In the genomic region with DNA sequence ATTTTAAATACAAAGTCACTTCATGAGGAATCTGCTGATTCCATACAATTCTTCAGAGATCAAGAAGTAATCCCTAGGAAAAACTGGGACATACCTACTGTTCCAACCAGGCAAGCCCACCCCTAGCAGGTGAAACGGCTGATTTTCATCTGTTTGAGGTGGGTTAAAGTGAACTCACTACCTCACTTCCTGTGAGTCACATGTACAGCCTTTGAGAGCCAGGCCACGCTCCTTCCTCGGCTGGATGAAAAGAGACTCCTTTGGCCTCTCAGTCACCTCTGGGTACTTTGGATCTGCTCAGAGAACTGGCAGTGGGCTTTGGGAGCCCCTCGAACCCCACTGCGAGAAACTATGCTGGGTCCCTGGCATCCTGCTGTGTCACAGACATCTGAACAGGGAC, we compare ENCODE assay signal across 23 cellular contexts.
DNase-seq lines count a peak whose midpoint lies in the region; ATAC-seq and TF ChIP-seq lines count a peak whose summit lies in the region.
"Had no signal": no experiment of that assay in that cellular context is flagged by ENCODE, and none has a peak within 500 bp of the region (broad histone marks: within the 10 kb centered on the region; RNA-seq: fewer than 3 reads in every experiment).

No MANE protein-coding gene starts in this region.

- H3K9ac ChIP-seq in OCI-LY1 (ENCODE audit: low read length) = 0 out of 2 replicates have a peak overlapping the region, but pooled peaks have one; percentile 21

- H3K4me1 Mint-ChIP-seq in activated T-cell treated with anti-CD3 and anti-CD28 coated beads, Interleukin-2, amount 50 U/mL, for 72 hours (ENCODE audit: low read depth) = peaks cover 10% of the 10 kb centered on the region
- H3K4me1 Mint-ChIP-seq in dendritic cell treated with granulocyte-macrophage colony-stimulating factor and Interleukin-4, amounts not matched to agents 40 ng/mL and 50 ng/mL, for 4 days (ENCODE audit: low read depth) = peaks cover 24% of the 10 kb centered on the region
- H3K4me1 Mint-ChIP-seq: T-helper 17 cell had no signal

- H3F3A ChIP-seq in OCI-LY1 (ENCODE audit: insufficient read depth, low read length) = no peaks in the 10 kb centered on the region

- ATAC-seq in activated T-cell treated with anti-CD3 and anti-CD28 coated beads, Interleukin-2, amount 50 U/mL, for 72 hours (replicated peaks in 1 of 2) = peak; percentile 63
- no peak for ATAC-seq in GM18861 (IDR thresholded peaks at IDR 0.05; ENCODE audit: unreplicated experiment)
- ATAC-seq: esophagus mucosa, SK-N-SH treated with all-trans-retinoic acid at 6 μM for 48 hours, T-helper 17 cell had no signal

- H3K9me2 ChIP-seq in OCI-LY1 (ENCODE audit: low read depth, low read length) = no peaks in the 10 kb centered on the region

- H3K36me3 ChIP-seq in OCI-LY1 (ENCODE audit: insufficient read depth, low read length) (peaks cover 15% of the 10 kb centered on the region; the same call in 1 of the 2 replicates), spleen (peaks cover 0 to 76% (median 10%) of the 10 kb centered on the region in 6 donors)
- H3K36me3 ChIP-seq: colonic mucosa had no signal

- H2AFZ ChIP-seq in OCI-LY1 (ENCODE audit: low read length) = no peak overlapping the region
- H2AFZ ChIP-seq: hepatocyte had no signal

- H4K20me1 ChIP-seq in OCI-LY1 (ENCODE audit: insufficient read depth, low read length) = no peaks in the 10 kb centered on the region

- no peak for TF ChIP-seq POLR2A in spleen (IDR thresholded peaks at IDR 0.05)

- intact Hi-C loops in dendritic cell treated with granulocyte-macrophage colony-stimulating factor and Interleukin-4, amounts not matched to agents 40 ng/mL and 50 ng/mL, for 4 days (cut with micrococcal nuclease) = loop anchor here (1.0 to 5.0 kb wide), 2 partner anchors 33 to 364 kb away; no protein-coding TSS in a partner anchor
- intact Hi-C loops in spleen (cut with DNase I; ENCODE audit: low total_unique reads) = no loop called here

- H3K4me1 ChIP-seq in OCI-LY1 (ENCODE audit: insufficient read depth, low read length, severe bottlenecking) = peaks cover 13% of the 10 kb centered on the region
- peaks cover 0 to 42% (median 13%) of the 10 kb centered on the region in 6 donors for H3K4me1 ChIP-seq in spleen
- H3K4me1 ChIP-seq: colonic mucosa, testis had no signal

- H3K9me3 ChIP-seq in OCI-LY1 (ENCODE audit: low read length) (no peaks in the 10 kb centered on the region), spleen (no peaks in the 10 kb centered on the region)
- H3K9me3 ChIP-seq: colonic mucosa, left lung, testis had no signal

- H3K27ac Mint-ChIP-seq in activated T-cell treated with anti-CD3 and anti-CD28 coated beads, Interleukin-2, amount 50 U/mL, for 72 hours = peak overlapping the region; percentile 78
- peak overlapping the region; percentile 33 for H3K27ac Mint-ChIP-seq in dendritic cell treated with granulocyte-macrophage colony-stimulating factor and Interleukin-4, amounts not matched to agents 40 ng/mL and 50 ng/mL, for 4 days
- H3K27ac Mint-ChIP-seq: activated naive CD8-positive, alpha-beta T cell; endodermal cell; T-helper 17 cell had no signal

- WGBS in spleen, 5 donors = 44 to 64% (median 50%) methylated on average over 5 of the region's 5 CpGs

- no peaks in the 10 kb centered on the region for H3K27me3 Mint-ChIP-seq in activated T-cell treated with anti-CD3 and anti-CD28 coated beads, Interleukin-2, amount 50 U/mL, for 72 hours (ENCODE audit: low read depth)
- peaks cover 37% of the 10 kb centered on the region for H3K27me3 Mint-ChIP-seq in dendritic cell treated with granulocyte-macrophage colony-stimulating factor and Interleukin-4, amounts not matched to agents 40 ng/mL and 50 ng/mL, for 4 days

- H3K36me3 Mint-ChIP-seq in activated T-cell treated with anti-CD3 and anti-CD28 coated beads, Interleukin-2, amount 50 U/mL, for 72 hours (ENCODE audit: insufficient read depth in 2 of 2) = no peaks in the 10 kb centered on the region
- H3K36me3 Mint-ChIP-seq in dendritic cell treated with granulocyte-macrophage colony-stimulating factor and Interleukin-4, amounts not matched to agents 40 ng/mL and 50 ng/mL, for 4 days (ENCODE audit: low read depth) = peaks cover 25% of the 10 kb centered on the region
- H3K36me3 Mint-ChIP-seq: activated naive CD8-positive, alpha-beta T cell had no signal

- no peak overlapping the region for H3K4me2 ChIP-seq in OCI-LY1 (ENCODE audit: low read length)
- H3K4me2 ChIP-seq: hepatocyte had no signal

- no peaks in the 10 kb centered on the region for H3K79me2 ChIP-seq in OCI-LY1 (ENCODE audit: insufficient read depth, low read length)
- H3K79me2 ChIP-seq: hepatocyte had no signal

- H3K9me3 Mint-ChIP-seq in activated T-cell treated with anti-CD3 and anti-CD28 coated beads, Interleukin-2, amount 50 U/mL, for 72 hours = no peaks in the 10 kb centered on the region
- no peaks in the 10 kb centered on the region for H3K9me3 Mint-ChIP-seq in dendritic cell treated with granulocyte-macrophage colony-stimulating factor and Interleukin-4, amounts not matched to agents 40 ng/mL and 50 ng/mL, for 4 days
- H3K9me3 Mint-ChIP-seq: endodermal cell had no signal

- no peak overlapping the region for H3K4me3 Mint-ChIP-seq in activated T-cell treated with anti-CD3 and anti-CD28 coated beads, Interleukin-2, amount 50 U/mL, for 72 hours
- H3K4me3 Mint-ChIP-seq in dendritic cell treated with granulocyte-macrophage colony-stimulating factor and Interleukin-4, amounts not matched to agents 40 ng/mL and 50 ng/mL, for 4 days = no peak overlapping the region
- H3K4me3 Mint-ChIP-seq: activated naive CD8-positive, alpha-beta T cell; endodermal cell; T-helper 17 cell had no signal

- TF ChIP-seq CTCF in OCI-LY1 (IDR thresholded peaks at IDR 0.05; ENCODE audit: low read length) = no peak
- TF ChIP-seq CTCF in spleen (IDR thresholded peaks at IDR 0.05 in 8 of 11, conservative IDR thresholded peaks at IDR 0.05 in 3 of 11) = no peak

- H3K27me3 ChIP-seq in OCI-LY1 (ENCODE audit: insufficient read depth, low read length) = no peaks in the 10 kb centered on the region
- H3K27me3 ChIP-seq in spleen (replicated peaks in 1 of 7) = no peaks in the 10 kb centered on the region
- H3K27me3 ChIP-seq: colonic mucosa, hepatocyte, left lung, testis had no signal

- H3K4me3 ChIP-seq in OCI-LY1 (ENCODE audit: low read depth, low read length, poor library complexity, severe bottlenecking) = no peak overlapping the region
- no peak overlapping the region for H3K4me3 ChIP-seq in spleen
- H3K4me3 ChIP-seq: colonic mucosa, hepatocyte, left lung, testis had no signal

- H3K27ac ChIP-seq in OCI-LY1 (ENCODE audit: low read depth, low read length, poor library complexity, severe bottlenecking) = no peak overlapping the region
- peak overlapping the region in 2 of 8 donors; percentile 30 to 36 for H3K27ac ChIP-seq in spleen
- H3K27ac ChIP-seq: colonic mucosa, hepatocyte, left lung, testis had no signal

- peak in 1 of 2 donors; percentile 23 for DNase-seq in activated T-cell treated with anti-CD3 and anti-CD28 coated beads, Interleukin-2, amount 50 U/mL, for 72 hours
- DNase-seq in activated T-cell treated with anti-CD3 and anti-CD28 coated beads for 4 hours (no peak), spleen (peak; percentile 58), islet precursor cell (no peak)
- no peak for DNase-seq in stimulated activated CD4-positive, alpha-beta T cell treated with anti-CD3 and anti-CD28 coated beads, Interleukin-4, amount 100 ng/mL, for 4 hours
- DNase-seq: activated T-cell treated with anti-CD3 and anti-CD28 coated beads, Interleukin-2, amount 50 U/mL, for 48 hours; anterior cingulate cortex; colonic mucosa; left lung; NCI-H2107; NCI-H748 treated with DMSO at 0.1 percent for 48 hours; stimulated activated CD4-positive, alpha-beta T cell treated with anti-CD3 and anti-CD28 coated beads, Interleukin-15, amount 100 ng/mL, for 24 hours; stimulated activated naive CD4-positive, alpha-beta T cell treated with Interleukin-2 at 50 U/mL for 16 hours; T-helper 17 cell; testis had no signal
